Comparison of ENCODE assay signal across 17 cellular contexts in the genomic region with DNA sequence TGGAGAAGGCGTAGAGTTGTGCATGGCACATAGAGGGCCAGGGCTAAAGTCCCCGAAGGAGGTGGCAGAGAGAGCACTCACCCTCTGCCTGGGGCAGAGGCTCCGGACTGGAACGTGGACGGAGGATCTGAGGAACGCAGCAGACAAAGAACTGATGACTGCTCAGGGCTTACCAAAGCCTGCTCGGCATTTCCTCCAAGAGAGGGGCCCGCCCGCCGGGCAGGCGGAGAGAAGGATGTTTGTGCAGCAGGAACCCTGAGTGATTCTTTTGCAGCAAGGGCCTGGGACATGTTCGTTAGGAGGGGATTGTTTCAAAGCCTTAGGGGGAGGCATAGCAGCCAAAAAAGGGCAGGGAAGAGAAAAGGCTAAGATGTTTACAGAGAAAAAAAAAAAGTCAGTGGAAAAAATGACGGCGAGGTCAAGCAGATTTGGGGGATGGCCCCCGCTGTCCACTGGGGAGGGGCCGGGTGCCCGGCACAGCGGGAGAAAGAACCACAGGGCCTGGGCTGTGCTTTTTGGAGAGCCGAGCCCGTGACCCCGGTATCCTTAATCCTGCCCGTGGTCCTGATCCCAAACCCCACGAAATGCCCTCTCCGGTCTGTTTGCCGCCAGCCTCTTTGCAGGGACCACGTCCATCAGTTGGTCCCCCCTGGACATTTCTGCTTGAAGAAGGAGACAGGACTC.
DNase-seq lines count a peak whose midpoint lies in the region; ATAC-seq and TF ChIP-seq lines count a peak whose summit lies in the region.
"Had no signal": no experiment of that assay in that cellular context is flagged by ENCODE, and none has a peak within 500 bp of the region (broad histone marks: within the 10 kb centered on the region; RNA-seq: fewer than 3 reads in every experiment).

No MANE protein-coding gene starts in this region.

- H3K27me3 ChIP-seq in esophagus (ENCODE audit: control insufficient read depth in 1 of 2, insufficient read depth in 2 of 2, low read length in 2 of 2) (no peaks in the 10 kb centered on the region), vagina (no peaks in the 10 kb centered on the region)

- H3K27me3 Mint-ChIP-seq in nephron progenitor cell (ENCODE audit: low read depth, poor library complexity), result peaks cover 10% of the 10 kb centered on the region

- peak overlapping the region; percentile 28 for H3K4me3 Mint-ChIP-seq in nephron progenitor cell
- H3K4me3 Mint-ChIP-seq: activated naive CD8-positive, alpha-beta T cell treated with anti-CD3 and anti-CD28 coated beads for 36 hours; CD8-positive, alpha-beta T cell; GM23338 had no signal

- peak overlapping the region; percentile 58 to 76 for H3K27ac ChIP-seq in esophagus (ENCODE audit: low read depth in 2 of 2, low read length in 1 of 2)
- H3K27ac ChIP-seq in vagina, result peak overlapping the region; percentile 33
- H3K27ac ChIP-seq: 22Rv1 had no signal

- H3K27ac Mint-ChIP-seq in nephron progenitor cell, result peak overlapping the region; percentile 99
- H3K27ac Mint-ChIP-seq: activated naive CD8-positive, alpha-beta T cell treated with anti-CD3 and anti-CD28 coated beads for 36 hours; CD8-positive, alpha-beta T cell; GM23338 had no signal

- no peaks in the 10 kb centered on the region for H3K9me3 Mint-ChIP-seq in nephron progenitor cell
- H3K9me3 Mint-ChIP-seq: activated naive CD8-positive, alpha-beta T cell treated with anti-CD3 and anti-CD28 coated beads for 36 hours; CD8-positive, alpha-beta T cell had no signal

- intact Hi-C loops in vagina (cut with DNase I), result no loop called here

- H3K36me3 Mint-ChIP-seq in nephron progenitor cell (ENCODE audit: low read depth), result peaks cover 14% of the 10 kb centered on the region
- H3K36me3 Mint-ChIP-seq: activated naive CD8-positive, alpha-beta T cell treated with anti-CD3 and anti-CD28 coated beads for 36 hours; CD8-positive, alpha-beta T cell had no signal

- peaks cover 38% of the 10 kb centered on the region for H3K4me1 Mint-ChIP-seq in nephron progenitor cell
- H3K4me1 Mint-ChIP-seq: activated naive CD8-positive, alpha-beta T cell treated with anti-CD3 and anti-CD28 coated beads for 36 hours had no signal

- TF ChIP-seq CTCF in nephron progenitor cell (IDR thresholded peaks at IDR 0.05) (no peak), vagina (IDR thresholded peaks at IDR 0.05) (no peak)

- no peaks in the 10 kb centered on the region for H3K36me3 ChIP-seq in esophagus (ENCODE audit: control insufficient read depth in 2 of 2, insufficient read depth in 2 of 2, low read length in 1 of 2)
- no peaks in the 10 kb centered on the region for H3K36me3 ChIP-seq in vagina

- ATAC-seq in GM18907 (IDR thresholded peaks at IDR 0.05; ENCODE audit: unreplicated experiment), result no peak
- ATAC-seq: CD8-positive, alpha-beta T cell; GM23338 had no signal

- H3K4me3 ChIP-seq in esophagus (ENCODE audit: low read depth in 1 of 2, low read length in 2 of 2), result no peak overlapping the region
- H3K4me3 ChIP-seq in vagina, result no peak overlapping the region
- H3K4me3 ChIP-seq: GM23338 had no signal

- no peak for TF ChIP-seq POLR2A in vagina (IDR thresholded peaks at IDR 0.05)

- no peaks in the 10 kb centered on the region for H3K9me3 ChIP-seq in esophagus (ENCODE audit: control insufficient read depth in 2 of 2, insufficient read depth in 1 of 2, low read depth in 1 of 2, low read length in 1 of 2)
- H3K9me3 ChIP-seq in vagina, result no peaks in the 10 kb centered on the region

- WGBS in esophagus, 2 donors, result 59 to 60% methylated on average over 26 of the region's 26 CpGs

- peak; percentile 30 for DNase-seq in DMS53 (lab: John Stamatoyannopoulos, UW)
- no peak for DNase-seq in DMS53 treated with DMSO at 0.1 percent for 48 hours (lab: John Stamatoyannopoulos, UW; ENCODE audit: unreplicated experiment)
- no peak for DNase-seq in nephron progenitor cell
- DNase-seq in vagina (ENCODE audit: extremely low spot score in 2 of 2), result no peak
- DNase-seq in nucleus accumbens (lab: John Stamatoyannopoulos, UW), result no peak
- no peak for DNase-seq in activated naive CD4-positive, alpha-beta T cell treated with Interleukin-2 at 50 U/mL for 16 hours
- DNase-seq: activated naive CD8-positive, alpha-beta T cell treated with anti-CD3 and anti-CD28 coated beads for 36 hours; CD8-positive, alpha-beta T cell; cortex of kidney; GF-D8; Karpas-422; stimulated activated CD4-positive, alpha-beta T cell treated with anti-CD3 and anti-CD28 coated beads, Interleukin-4, amount 100 ng/mL, for 1 hour; T-helper 1 cell had no signal

- H3K4me1 ChIP-seq in esophagus (ENCODE audit: control insufficient read depth in 2 of 2, insufficient read depth in 2 of 2, low read length in 1 of 2), result peaks cover 0 to 10% of the 10 kb centered on the region in 2 donors
- peaks cover 6% of the 10 kb centered on the region for H3K4me1 ChIP-seq in vagina
